Comparison of ENCODE assay signal across 8 cellular contexts in genomic region chr12:89019439-89020120, GRCh38.
DNase-seq lines count a peak whose midpoint lies in the region; ATAC-seq, FAIRE-seq and TF ChIP-seq lines count a peak whose summit lies in the region.

No MANE protein-coding gene starts in this region.

- H3K4me1 ChIP-seq in BE2C = peaks cover 3% of the 10 kb centered on the region

- no peaks in the 10 kb centered on the region for H3K36me3 ChIP-seq in BE2C

- no peak overlapping the region for H3K4me3 Mint-ChIP-seq in activated B cell treated with CpG ODN at 0.5 μM for 24 hours
- no peak overlapping the region for H3K4me3 Mint-ChIP-seq in central memory CD8-positive, alpha-beta T cell

- H3K4me3 ChIP-seq in BE2C (ENCODE audit: low read depth, low read length) = peak overlapping the region; percentile 31

- H3K4me1 Mint-ChIP-seq in activated B cell treated with CpG ODN at 0.5 μM for 24 hours = peaks cover 4% of the 10 kb centered on the region
- H3K4me1 Mint-ChIP-seq in central memory CD8-positive, alpha-beta T cell = no peaks in the 10 kb centered on the region

- peaks cover 4% of the 10 kb centered on the region for H3K27me3 Mint-ChIP-seq in activated B cell treated with CpG ODN at 0.5 μM for 24 hours
- H3K27me3 Mint-ChIP-seq in central memory CD8-positive, alpha-beta T cell = peaks cover 13% of the 10 kb centered on the region

- POLR2A ChIA-PET in activated B cell treated with CpG ODN at 0.5 μM for 24 hours (lab: Charles Lee) = no interaction called here

- H3K36me3 Mint-ChIP-seq in activated B cell treated with CpG ODN at 0.5 μM for 24 hours (ENCODE audit: low read depth) = no peaks in the 10 kb centered on the region
- no peaks in the 10 kb centered on the region for H3K36me3 Mint-ChIP-seq in central memory CD8-positive, alpha-beta T cell (ENCODE audit: insufficient read depth)

- no peak overlapping the region for H3K27ac Mint-ChIP-seq in activated B cell treated with CpG ODN at 0.5 μM for 24 hours
- no peak overlapping the region for H3K27ac Mint-ChIP-seq in central memory CD8-positive, alpha-beta T cell (ENCODE audit: low read depth)

- peak; percentile 99 for TF ChIP-seq CTCF in BE2C (IDR thresholded peaks at IDR 0.05; ENCODE audit: low read depth, low read length)
- TF ChIP-seq CTCF in activated B cell treated with CpG ODN at 0.5 μM for 24 hours (IDR thresholded peaks at IDR 0.05) = peak; percentile 41

- ATAC-seq in HG03354 (IDR thresholded peaks at IDR 0.05; ENCODE audit: poor library complexity, severe bottlenecking, unreplicated experiment) (peak; percentile 98), activated B cell treated with CpG ODN at 0.5 μM for 24 hours (ENCODE audit: low read depth) (peak; percentile 99)
- peak; percentile 79 for ATAC-seq in central memory CD8-positive, alpha-beta T cell (replicated peaks; ENCODE audit: extremely low read depth, poor library complexity, severe bottlenecking)

- CTCF ChIA-PET in activated B cell treated with CpG ODN at 0.5 μM for 24 hours (lab: Charles Lee) = interaction anchor here (0.9 to 3.9 kb wide), 11 partner anchors 14 to 511 kb away, joined by 3 to 80 read pairs (median 5); partner anchors contain the start of genes GALNT4 and POC1B

- peak; percentile 80 for DNase-seq in BE2C
- DNase-seq in GM19239 (ENCODE audit: insufficient read length, low spot score) = peak; percentile 36
- peak; percentile 90 for DNase-seq in NCI-H2227 treated with DMSO at 0.1 percent for 48 hours (lab: John Stamatoyannopoulos, UW)
- peak; percentile 25 for DNase-seq in activated B cell treated with CpG ODN at 0.5 μM for 24 hours
- DNase-seq in central memory CD8-positive, alpha-beta T cell (ENCODE audit: low spot score in 2 of 2) = peak; percentile 48 to 57
- DNase-seq in kidney glomerular epithelial cell (lab: John Stamatoyannopoulos, UW) = peak; percentile 89
- peak; percentile 22 to 53 for DNase-seq in stimulated activated CD4-positive, alpha-beta T cell treated with anti-CD3 and anti-CD28 coated beads, Interleukin-1b, Interleukin-23, amount 100 ng/mL, for 4 hours (ENCODE audit: low read depth in 2 of 2)

- H3K9me3 ChIP-seq in BE2C = no peaks in the 10 kb centered on the region

- peak; percentile 94 for FAIRE-seq in GM19239 (lab: Jason Lieb, UNC)

- intact Hi-C loops in activated B cell treated with CpG ODN at 0.5 μM for 24 hours (cut with micrococcal nuclease) = loop anchor here (1.0 to 5.0 kb wide), 8 partner anchors 32 to 1938 kb away; partner anchors contain the start of genes CCER1 and DUSP6

- H3K27me3 ChIP-seq in BE2C = peaks cover 24% of the 10 kb centered on the region

- no peaks in the 10 kb centered on the region for H3K9me3 Mint-ChIP-seq in activated B cell treated with CpG ODN at 0.5 μM for 24 hours
- H3K9me3 Mint-ChIP-seq in central memory CD8-positive, alpha-beta T cell = no peaks in the 10 kb centered on the region

Comparison
In these comparisons a context has a peak if more than half of its experiments do, and no peak if none do; other contexts are left out.
1. Peak in every context shown above with its lines: DNase-seq, ATAC-seq and H3K4me3 ChIP-seq.
2. DNase-seq: peak in every context shown above with its lines; median percentile 90 in NCI-H2227 treated with DMSO at 0.1 percent for 48 hours; 89 in kidney glomerular epithelial cell; 80 in BE2C; 52 in central memory CD8-positive, alpha-beta T cell; 38 in stimulated activated CD4-positive, alpha-beta T cell treated with anti-CD3 and anti-CD28 coated beads, Interleukin-1b, Interleukin-23, amount 100 ng/mL, for 4 hours; 36 in GM19239; 25 in activated B cell treated with CpG ODN at 0.5 μM for 24 hours.